Comparison of ENCODE assay signal across 12 cellular contexts in the genomic region with DNA sequence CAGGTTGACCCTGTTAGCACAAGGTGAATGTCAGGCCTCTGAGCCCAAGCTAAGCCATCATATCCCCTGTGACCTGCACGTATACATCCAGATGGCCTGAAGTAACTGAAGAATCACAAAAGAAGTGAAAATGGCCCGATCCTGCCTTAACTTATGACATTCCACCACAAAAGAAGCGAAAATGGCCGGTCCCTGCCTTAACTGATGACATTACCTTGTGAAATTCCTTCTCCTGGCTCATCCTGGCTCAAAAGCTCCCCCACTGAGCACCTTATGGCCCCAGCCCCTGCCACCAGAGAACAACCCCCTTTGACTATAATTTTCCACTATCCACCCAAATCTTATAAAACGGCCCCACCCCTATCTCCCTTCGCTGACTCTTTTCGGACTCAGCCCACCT. TPM values are rescaled to one million over a fixed set of nuclear protein-coding genes. Genes with fewer than 3 reads are reported as not detected.
"Had no signal": no experiment of that assay in that cellular context is flagged by ENCODE, and none has a peak within 500 bp of the region (broad histone marks: within the 10 kb centered on the region; RNA-seq: fewer than 3 reads in every experiment).

No MANE protein-coding gene starts in this region.

RNA-seq across cellular contexts. Expression of gene PROK1, which starts 13.0 kb away (rescaled TPM):
- total RNA-seq: activated B cell treated with CpG ODN at 0.5 μM for 24 hours; activated CD4-positive, alpha-beta memory T cell treated with anti-CD3 and anti-CD28 coated beads for 36 hours; activated CD4-positive, alpha-beta T cell treated with anti-CD3 and anti-CD28 coated beads, Interleukin-2, amount 10 ng/mL, durations not matched to agents 24 days and 14 days; activated CD8-positive, alpha-beta memory T cell treated with anti-CD3 and anti-CD28 coated beads for 36 hours; activated CD8-positive, alpha-beta T cell treated with anti-CD3 and anti-CD28 coated beads for 36 hours; activated naive CD8-positive, alpha-beta T cell treated with anti-CD3 and anti-CD28 coated beads, Interleukin-2, amount 10 ng/mL, durations not matched to agents 7 days and 5 days; activated T-cell treated with anti-CD3 and anti-CD28 coated beads, Interleukin-2, amount 50 U/mL, for 4 hours; activated T-helper 1 cell treated with anti-CD3 and anti-CD28 coated beads, Interleukin-12 subunit alpha, Interleukin-12 subunit beta, Interleukin-2, Interleukin-4 antibody, amounts not matched to agents 30 ng/mL and 10 ng/mL and 1 ng/mL, durations not matched to agents 14 hours and 24 hours and 36 hours; activated T-helper 2 cell treated with anti-CD3 and anti-CD28 coated beads, Interferon-gamma antibody, Interleukin-2, Interleukin-4, amounts not matched to agents 10 μg/mL and 5 μg/mL and 100 μg/mL, durations not matched to agents 14 hours and 24 hours and 36 hours; ascending aorta; bronchial epithelial cell had no signal
- polyA plus RNA-seq: cardiac muscle cell had no signal
